16 cellular contexts compared by ENCODE assay signal in the genomic region with DNA sequence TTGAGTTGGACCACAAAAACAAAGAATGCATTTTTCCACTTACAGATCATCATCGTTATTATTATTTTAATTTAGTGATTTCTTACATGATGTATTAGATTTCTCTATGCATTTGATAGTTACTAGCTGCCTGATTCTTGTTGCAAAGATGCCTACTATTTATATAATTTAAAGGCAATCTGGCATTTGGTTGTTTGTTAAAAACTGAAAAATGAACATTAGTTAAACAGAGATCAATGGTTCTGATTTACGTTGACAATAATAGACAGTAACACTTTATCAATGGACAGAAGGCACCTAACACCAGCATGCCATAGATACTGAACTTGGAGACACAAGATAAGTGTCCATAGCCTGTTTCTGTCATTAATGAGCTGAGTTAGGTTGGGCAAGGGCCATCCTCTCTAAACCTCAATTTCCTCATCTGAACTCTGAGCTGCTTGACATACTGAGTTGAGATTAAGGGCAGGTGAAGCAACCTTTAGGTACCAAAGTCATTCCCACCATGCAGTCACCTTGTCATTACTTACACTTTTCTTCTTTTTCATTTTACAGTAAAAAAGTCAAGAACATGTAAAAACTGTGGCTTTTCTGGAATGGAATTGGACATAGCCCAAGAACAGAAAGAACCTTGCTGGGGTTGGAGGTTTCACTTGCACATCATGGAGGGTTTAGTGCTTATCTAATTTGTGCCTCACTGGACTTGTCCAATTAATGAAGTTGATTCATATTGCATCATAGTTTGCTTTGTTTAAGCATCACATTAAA. TPM values are rescaled to one million over a fixed set of nuclear protein-coding genes. Genes with fewer than 3 reads are reported as not detected.
DNase-seq lines count a peak whose midpoint lies in the region; ATAC-seq, FAIRE-seq and TF ChIP-seq lines count a peak whose summit lies in the region.
"Had no signal": no experiment of that assay in that cellular context is flagged by ENCODE, and none has a peak within 500 bp of the region (broad histone marks: within the 10 kb centered on the region; RNA-seq: fewer than 3 reads in every experiment).

No MANE protein-coding gene starts in this region.

- CTCF ChIA-PET in HEK293T (lab: Yijun Ruan, JAX): no interaction called here

- H3K9ac ChIP-seq in astrocyte (ENCODE audit: low read length) (no peak overlapping the region), keratinocyte (ENCODE audit: control insufficient read depth, extremely low read depth, insufficient read depth, low read length) (peak overlapping the region; percentile 54)

- peaks cover 2% of the 10 kb centered on the region for H3K9me3 Mint-ChIP-seq in astrocyte (ENCODE audit: unreplicated experiment)

- H3K79me2 ChIP-seq in astrocyte (ENCODE audit: insufficient read depth, low read length): no peaks in the 10 kb centered on the region
- no peaks in the 10 kb centered on the region for H3K79me2 ChIP-seq in keratinocyte (ENCODE audit: control insufficient read depth, insufficient read depth, low read length)

- no peak overlapping the region for H3K27ac Mint-ChIP-seq in astrocyte (ENCODE audit: unreplicated experiment)

- peak overlapping the region; percentile 7 for H3K4me2 ChIP-seq in astrocyte (ENCODE audit: low read length)
- H3K4me2 ChIP-seq in keratinocyte (ENCODE audit: control insufficient read depth, extremely low read depth, insufficient read depth, low read depth, low read length): peak overlapping the region; percentile 95

- H3K27ac ChIP-seq in astrocyte (ENCODE audit: low read depth, low read length): peak overlapping the region; percentile 86
- peak overlapping the region; percentile 87 for H3K27ac ChIP-seq in keratinocyte (ENCODE audit: control insufficient read depth, insufficient read depth, low read length)
- H3K27ac ChIP-seq: body of pancreas had no signal

- peaks cover 2% of the 10 kb centered on the region for H3K27me3 Mint-ChIP-seq in astrocyte (ENCODE audit: low read depth, unreplicated experiment)

- TF ChIP-seq CTCF in NB4 (IDR thresholded peaks at IDR 0.05; ENCODE audit: low read depth, low read length) (no peak), astrocyte (IDR thresholded peaks at IDR 0.05; ENCODE audit: insufficient read depth, low read depth, low read length) (no peak), keratinocyte (optimal IDR thresholded peaks at IDR 0.05 in 1 of 3, IDR thresholded peaks at IDR 0.05 in 1 of 3, conservative IDR thresholded peaks at IDR 0.05 in 1 of 3; ENCODE audit: extremely low read depth in 1 of 3, insufficient read depth in 2 of 3, low read length in 3 of 3) (no peak)

- DNase-seq in EH (ENCODE audit: low read depth) (peak; percentile 14), NB4 (ENCODE audit: low read depth) (peak; percentile 71), astrocyte (ENCODE audit: low read depth) (peak; percentile 25), keratinocyte (ENCODE audit: low read depth, low spot score) (no peak), NCI-H1092 (lab: John Stamatoyannopoulos, UW) (no peak), HEK293T (ENCODE audit: extremely low spot score) (no peak)
- no peak for DNase-seq in stimulated activated CD4-positive, alpha-beta T cell treated with anti-CD3 and anti-CD28 coated beads, Interleukin-4, amount 100 ng/mL, for 1 hour
- DNase-seq: body of pancreas; effector memory CD4-positive, alpha-beta T cell; KBM-7; left cardiac atrium; NCI-H2029 treated with DMSO at 0.1 percent for 48 hours; NCI-H82; stomach had no signal

- ATAC-seq in HG02840 (IDR thresholded peaks at IDR 0.05; ENCODE audit: low FRiP score, unreplicated experiment): no peak
- ATAC-seq: body of pancreas, left cardiac atrium had no signal

- POLR2A ChIA-PET in HEK293T (lab: Yijun Ruan, JAX): no interaction called here

- no peaks in the 10 kb centered on the region for H3K9me1 ChIP-seq in keratinocyte (ENCODE audit: control insufficient read depth, extremely low read depth, insufficient read depth, low read length)

- H3K36me3 ChIP-seq in astrocyte (ENCODE audit: insufficient read depth, low read length) (no peaks in the 10 kb centered on the region), keratinocyte (ENCODE audit: control insufficient read depth in 2 of 2, extremely low read depth in 1 of 2, insufficient read depth in 2 of 2, low read length in 2 of 2) (peaks cover 0 to 6% of the 10 kb centered on the region in 2 experiments)
- H3K36me3 ChIP-seq: BLaER1 treated with 17β-estradiol and CSF1 and Interleukin-3, amounts not matched to agents 10 nM and 100 nM; stomach had no signal

- TF ChIP-seq POLR2A in NB4 (IDR thresholded peaks at IDR 0.05; ENCODE audit: extremely low read depth, insufficient read length): no peak

- no peaks in the 10 kb centered on the region for H3K36me3 Mint-ChIP-seq in astrocyte (ENCODE audit: low read depth, unreplicated experiment)

- dilution Hi-C loops in keratinocyte (cut with MboI; ENCODE audit: extremely low pct_ligation_motif_present, low sequenced_read_pairs): no loop called here

- H3K4me3 Mint-ChIP-seq in astrocyte (ENCODE audit: unreplicated experiment): no peak overlapping the region

- H3K4me1 ChIP-seq in astrocyte (ENCODE audit: insufficient read depth, low read length) (peaks cover 21% of the 10 kb centered on the region), keratinocyte (ENCODE audit: control insufficient read depth, extremely low read depth, insufficient read depth, low read length) (peaks cover 35% of the 10 kb centered on the region)
- H3K4me1 ChIP-seq: body of pancreas had no signal

- H4K20me1 ChIP-seq in astrocyte (ENCODE audit: insufficient read depth, low read length) (no peaks in the 10 kb centered on the region), keratinocyte (ENCODE audit: control insufficient read depth, extremely low read depth, insufficient read depth, low read length) (no peaks in the 10 kb centered on the region)
- H4K20me1 ChIP-seq: BLaER1 treated with 17β-estradiol and CSF1 and Interleukin-3, amounts not matched to agents 10 nM and 100 nM had no signal

- H2AFZ ChIP-seq in astrocyte (ENCODE audit: low read depth, low read length) (no peak overlapping the region), keratinocyte (ENCODE audit: control insufficient read depth, low read length) (peak overlapping the region; percentile 27)

- H3K27me3 ChIP-seq in astrocyte (ENCODE audit: insufficient read depth, low read length) (no peaks in the 10 kb centered on the region), keratinocyte (ENCODE audit: control insufficient read depth, extremely low read depth, insufficient read depth, low read length) (no peaks in the 10 kb centered on the region)
- H3K27me3 ChIP-seq: BLaER1 treated with 17β-estradiol and CSF1 and Interleukin-3, amounts not matched to agents 10 nM and 100 nM; stomach had no signal

- H3K4me3 ChIP-seq in NB4 (ENCODE audit: low read depth, low read length) (peak overlapping the region; percentile 48), astrocyte (ENCODE audit: insufficient read depth, low read depth, low read length) (no peak overlapping the region), keratinocyte (ENCODE audit: control insufficient read depth in 2 of 3, extremely low read depth in 1 of 3, insufficient read depth in 2 of 3, low read depth in 1 of 3, low read length in 3 of 3) (peak overlapping the region; percentile 11 to 78 (median 35))
- H3K4me3 ChIP-seq: body of pancreas, stomach had no signal

- FAIRE-seq in astrocyte (lab: Jason Lieb, UNC): no peak
- FAIRE-seq in keratinocyte (lab: Jason Lieb, UNC): no peak

- H3K4me1 Mint-ChIP-seq in astrocyte (ENCODE audit: low read depth, unreplicated experiment): peaks cover 31% of the 10 kb centered on the region

- H3K9me3 ChIP-seq in astrocyte (ENCODE audit: insufficient read depth, low read depth, low read length) (no peaks in the 10 kb centered on the region), keratinocyte (ENCODE audit: control insufficient read depth, low read depth, low read length) (no peaks in the 10 kb centered on the region)
- H3K9me3 ChIP-seq: BLaER1 treated with 17β-estradiol and CSF1 and Interleukin-3, amounts not matched to agents 10 nM and 100 nM; body of pancreas; stomach had no signal

TF ChIP-seq in HEK293T, 16 proteins besides CTCF, POLR2A, EP300 and RAD21:
- no peak for TF ChIP-seq CTBP1 (IDR thresholded peaks at IDR 0.05; ENCODE audit: borderline replicate concordance)
- TF ChIP-seq ARNT (IDR thresholded peaks at IDR 0.05): no peak
- no peak for TF ChIP-seq L3MBTL2 (conservative IDR thresholded peaks at IDR 0.05)
- no peak for TF ChIP-seq FOXA1 (IDR thresholded peaks at IDR 0.05)

RNA-seq across cellular contexts. Expression of a gene that starts 3.0 kb away (rescaled TPM):
- total RNA-seq in astrocyte: not detected in 2 replicates
- polyA plus RNA-seq in keratinocyte: 0.70 to 13.5 TPM (median 5.2 TPM) in 3 replicates
- 3.1 TPM for polyA plus RNA-seq in keratinocyte (2011; ENCODE audit: low read depth)
- polyA plus RNA-seq in keratinocyte (2011; cell fraction: cytosol; rRNA removed): 1.3 and 2.9 TPM in 2 replicates
- 4.0 and 4.7 TPM in 2 replicates for polyA plus RNA-seq in keratinocyte (2011; cell fraction: nucleus; rRNA removed)
- polyA plus RNA-seq in keratinocyte (2012; ENCODE audit: low replicate concordance): 1.0 and 11.7 TPM in 2 replicates
- polyA minus RNA-seq in keratinocyte: 1.5 to 6.9 TPM (median 2.0 TPM) in 3 replicates
- not detected for polyA minus RNA-seq in keratinocyte (2011; cell fraction: cytosol; rRNA and poly(A)+ RNA removed)
- 2.1 and 3.4 TPM in 2 replicates for polyA minus RNA-seq in keratinocyte (2011; cell fraction: nucleus; rRNA and poly(A)+ RNA removed)
- total RNA-seq: left cardiac atrium had no signal

RNA-seq across cellular contexts. Expression of a gene that starts 54.7 kb away (rescaled TPM):
- total RNA-seq in astrocyte: 0.75 and 0.86 TPM in 2 replicates
- 0.18 to 0.24 TPM (median 0.18 TPM) in 3 replicates for polyA plus RNA-seq in keratinocyte
- 0.26 TPM for polyA plus RNA-seq in keratinocyte (2011; ENCODE audit: low read depth)
- polyA plus RNA-seq in keratinocyte (2011; cell fraction: cytosol; rRNA removed): 0.05 and 0.19 TPM in 2 replicates
- 0.13 and 0.19 TPM in 2 replicates for polyA plus RNA-seq in keratinocyte (2011; cell fraction: nucleus; rRNA removed)
- 0.21 TPM in 1 of 2 replicates, not detected in the other for polyA plus RNA-seq in keratinocyte (2012; ENCODE audit: low replicate concordance)
- polyA minus RNA-seq in keratinocyte: 0.10 TPM in 1 of 3 replicates, not detected in the others
- polyA minus RNA-seq in keratinocyte (2011; cell fraction: cytosol; rRNA and poly(A)+ RNA removed): not detected
- polyA minus RNA-seq in keratinocyte (2011; cell fraction: nucleus; rRNA and poly(A)+ RNA removed): 0.21 and 0.23 TPM in 2 replicates
- total RNA-seq: body of pancreas, stomach had no signal

Comparison
In these comparisons a context has a peak if more than half of its experiments do, and no peak if none do; other contexts are left out.
1. DNase-seq: peak in EH (single experiment), NB4 (single experiment) and astrocyte (single experiment); none in keratinocyte (single experiment), NCI-H1092 (single experiment), stimulated activated CD4-positive, alpha-beta T cell treated with anti-CD3 and anti-CD28 coated beads, Interleukin-4, amount 100 ng/mL, for 1 hour (single experiment) and HEK293T (single experiment).